Comparison of ENCODE assay signal across 1 cellular context in the genomic region with DNA sequence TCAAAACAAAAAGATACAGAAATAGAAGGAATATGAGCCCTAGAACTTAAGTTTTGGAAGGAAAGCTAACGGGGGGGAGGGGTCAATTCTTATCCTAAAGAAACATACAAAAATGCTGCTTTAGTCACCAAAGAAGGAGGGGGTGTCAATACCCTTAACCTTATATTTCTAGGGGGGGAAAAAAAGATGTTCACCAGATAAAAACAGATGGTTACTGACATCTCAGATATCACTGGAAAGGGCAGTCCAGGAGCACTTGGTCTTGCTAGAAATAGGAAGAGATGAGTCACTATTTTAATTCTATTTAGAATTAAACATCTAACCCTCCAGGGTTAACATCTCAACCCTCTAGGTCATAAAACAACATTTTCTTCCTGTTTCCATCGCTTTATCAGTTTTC.
TF ChIP-seq lines count a peak whose summit lies in the region.

No MANE protein-coding gene starts in this region.

TF ChIP-seq in GM23338, 12 proteins besides CTCF, POLR2A, EP300 and RAD21 (continued from another document):
- TF ChIP-seq, protein P1, sequence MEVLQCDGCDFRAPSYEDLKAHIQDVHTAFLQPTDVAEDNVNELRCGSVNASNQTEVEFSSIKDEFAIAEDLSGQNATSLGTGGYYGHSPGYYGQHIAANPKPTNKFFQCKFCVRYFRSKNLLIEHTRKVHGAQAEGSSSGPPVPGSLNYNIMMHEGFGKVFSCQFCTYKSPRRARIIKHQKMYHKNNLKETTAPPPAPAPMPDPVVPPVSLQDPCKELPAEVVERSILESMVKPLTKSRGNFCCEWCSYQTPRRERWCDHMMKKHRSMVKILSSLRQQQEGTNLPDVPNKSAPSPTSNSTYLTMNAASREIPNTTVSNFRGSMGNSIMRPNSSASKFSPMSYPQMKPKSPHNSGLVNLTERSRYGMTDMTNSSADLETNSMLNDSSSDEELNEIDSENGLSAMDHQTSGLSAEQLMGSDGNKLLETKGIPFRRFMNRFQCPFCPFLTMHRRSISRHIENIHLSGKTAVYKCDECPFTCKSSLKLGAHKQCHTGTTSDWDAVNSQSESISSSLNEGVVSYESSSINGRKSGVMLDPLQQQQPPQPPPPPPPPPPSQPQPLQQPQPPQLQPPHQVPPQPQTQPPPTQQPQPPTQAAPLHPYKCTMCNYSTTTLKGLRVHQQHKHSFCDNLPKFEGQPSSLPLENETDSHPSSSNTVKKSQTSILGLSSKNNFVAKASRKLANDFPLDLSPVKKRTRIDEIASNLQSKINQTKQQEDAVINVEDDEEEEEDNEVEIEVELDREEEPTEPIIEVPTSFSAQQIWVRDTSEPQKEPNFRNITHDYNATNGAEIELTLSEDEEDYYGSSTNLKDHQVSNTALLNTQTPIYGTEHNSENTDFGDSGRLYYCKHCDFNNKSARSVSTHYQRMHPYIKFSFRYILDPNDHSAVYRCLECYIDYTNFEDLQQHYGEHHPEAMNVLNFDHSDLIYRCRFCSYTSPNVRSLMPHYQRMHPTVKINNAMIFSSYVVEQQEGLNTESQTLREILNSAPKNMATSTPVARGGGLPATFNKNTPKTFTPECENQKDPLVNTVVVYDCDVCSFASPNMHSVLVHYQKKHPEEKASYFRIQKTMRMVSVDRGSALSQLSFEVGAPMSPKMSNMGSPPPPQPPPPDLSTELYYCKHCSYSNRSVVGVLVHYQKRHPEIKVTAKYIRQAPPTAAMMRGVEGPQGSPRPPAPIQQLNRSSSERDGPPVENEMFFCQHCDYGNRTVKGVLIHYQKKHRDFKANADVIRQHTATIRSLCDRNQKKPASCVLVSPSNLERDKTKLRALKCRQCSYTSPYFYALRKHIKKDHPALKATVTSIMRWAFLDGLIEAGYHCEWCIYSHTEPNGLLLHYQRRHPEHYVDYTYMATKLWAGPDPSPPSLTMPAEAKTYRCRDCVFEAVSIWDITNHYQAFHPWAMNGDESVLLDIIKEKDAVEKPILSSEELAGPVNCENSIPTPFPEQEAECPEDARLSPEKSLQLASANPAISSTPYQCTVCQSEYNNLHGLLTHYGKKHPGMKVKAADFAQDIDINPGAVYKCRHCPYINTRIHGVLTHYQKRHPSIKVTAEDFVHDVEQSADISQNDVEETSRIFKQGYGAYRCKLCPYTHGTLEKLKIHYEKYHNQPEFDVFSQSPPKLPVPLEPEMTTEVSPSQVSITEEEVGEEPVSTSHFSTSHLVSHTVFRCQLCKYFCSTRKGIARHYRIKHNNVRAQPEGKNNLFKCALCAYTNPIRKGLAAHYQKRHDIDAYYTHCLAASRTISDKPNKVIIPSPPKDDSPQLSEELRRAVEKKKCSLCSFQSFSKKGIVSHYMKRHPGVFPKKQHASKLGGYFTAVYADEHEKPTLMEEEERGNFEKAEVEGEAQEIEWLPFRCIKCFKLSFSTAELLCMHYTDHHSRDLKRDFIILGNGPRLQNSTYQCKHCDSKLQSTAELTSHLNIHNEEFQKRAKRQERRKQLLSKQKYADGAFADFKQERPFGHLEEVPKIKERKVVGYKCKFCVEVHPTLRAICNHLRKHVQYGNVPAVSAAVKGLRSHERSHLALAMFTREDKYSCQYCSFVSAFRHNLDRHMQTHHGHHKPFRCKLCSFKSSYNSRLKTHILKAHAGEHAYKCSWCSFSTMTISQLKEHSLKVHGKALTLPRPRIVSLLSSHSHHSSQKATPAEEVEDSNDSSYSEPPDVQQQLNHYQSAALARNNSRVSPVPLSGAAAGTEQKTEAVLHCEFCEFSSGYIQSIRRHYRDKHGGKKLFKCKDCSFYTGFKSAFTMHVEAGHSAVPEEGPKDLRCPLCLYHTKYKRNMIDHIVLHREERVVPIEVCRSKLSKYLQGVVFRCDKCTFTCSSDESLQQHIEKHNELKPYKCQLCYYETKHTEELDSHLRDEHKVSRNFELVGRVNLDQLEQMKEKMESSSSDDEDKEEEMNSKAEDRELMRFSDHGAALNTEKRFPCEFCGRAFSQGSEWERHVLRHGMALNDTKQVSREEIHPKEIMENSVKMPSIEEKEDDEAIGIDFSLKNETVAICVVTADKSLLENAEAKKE (CRISPR knock-in tag; IDR thresholded peaks at IDR 0.05) = no peak
- TF ChIP-seq, protein P2, sequence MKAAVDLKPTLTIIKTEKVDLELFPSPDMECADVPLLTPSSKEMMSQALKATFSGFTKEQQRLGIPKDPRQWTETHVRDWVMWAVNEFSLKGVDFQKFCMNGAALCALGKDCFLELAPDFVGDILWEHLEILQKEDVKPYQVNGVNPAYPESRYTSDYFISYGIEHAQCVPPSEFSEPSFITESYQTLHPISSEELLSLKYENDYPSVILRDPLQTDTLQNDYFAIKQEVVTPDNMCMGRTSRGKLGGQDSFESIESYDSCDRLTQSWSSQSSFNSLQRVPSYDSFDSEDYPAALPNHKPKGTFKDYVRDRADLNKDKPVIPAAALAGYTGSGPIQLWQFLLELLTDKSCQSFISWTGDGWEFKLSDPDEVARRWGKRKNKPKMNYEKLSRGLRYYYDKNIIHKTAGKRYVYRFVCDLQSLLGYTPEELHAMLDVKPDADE (IDR thresholded peaks at IDR 0.05) = no peak
- no peak for TF ChIP-seq STAT1 (IDR thresholded peaks at IDR 0.05; ENCODE audit: unreplicated experiment)
- no peak for TF ChIP-seq JUNB (IDR thresholded peaks at IDR 0.05; ENCODE audit: unreplicated experiment)
- TF ChIP-seq NANOG (IDR thresholded peaks at IDR 0.05; ENCODE audit: borderline replicate concordance) = no peak
- TF ChIP-seq, protein P3, sequence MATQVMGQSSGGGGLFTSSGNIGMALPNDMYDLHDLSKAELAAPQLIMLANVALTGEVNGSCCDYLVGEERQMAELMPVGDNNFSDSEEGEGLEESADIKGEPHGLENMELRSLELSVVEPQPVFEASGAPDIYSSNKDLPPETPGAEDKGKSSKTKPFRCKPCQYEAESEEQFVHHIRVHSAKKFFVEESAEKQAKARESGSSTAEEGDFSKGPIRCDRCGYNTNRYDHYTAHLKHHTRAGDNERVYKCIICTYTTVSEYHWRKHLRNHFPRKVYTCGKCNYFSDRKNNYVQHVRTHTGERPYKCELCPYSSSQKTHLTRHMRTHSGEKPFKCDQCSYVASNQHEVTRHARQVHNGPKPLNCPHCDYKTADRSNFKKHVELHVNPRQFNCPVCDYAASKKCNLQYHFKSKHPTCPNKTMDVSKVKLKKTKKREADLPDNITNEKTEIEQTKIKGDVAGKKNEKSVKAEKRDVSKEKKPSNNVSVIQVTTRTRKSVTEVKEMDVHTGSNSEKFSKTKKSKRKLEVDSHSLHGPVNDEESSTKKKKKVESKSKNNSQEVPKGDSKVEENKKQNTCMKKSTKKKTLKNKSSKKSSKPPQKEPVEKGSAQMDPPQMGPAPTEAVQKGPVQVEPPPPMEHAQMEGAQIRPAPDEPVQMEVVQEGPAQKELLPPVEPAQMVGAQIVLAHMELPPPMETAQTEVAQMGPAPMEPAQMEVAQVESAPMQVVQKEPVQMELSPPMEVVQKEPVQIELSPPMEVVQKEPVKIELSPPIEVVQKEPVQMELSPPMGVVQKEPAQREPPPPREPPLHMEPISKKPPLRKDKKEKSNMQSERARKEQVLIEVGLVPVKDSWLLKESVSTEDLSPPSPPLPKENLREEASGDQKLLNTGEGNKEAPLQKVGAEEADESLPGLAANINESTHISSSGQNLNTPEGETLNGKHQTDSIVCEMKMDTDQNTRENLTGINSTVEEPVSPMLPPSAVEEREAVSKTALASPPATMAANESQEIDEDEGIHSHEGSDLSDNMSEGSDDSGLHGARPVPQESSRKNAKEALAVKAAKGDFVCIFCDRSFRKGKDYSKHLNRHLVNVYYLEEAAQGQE (IDR thresholded peaks at IDR 0.05; ENCODE audit: unreplicated experiment) = no peak
- TF ChIP-seq ZNF114 (CRISPR knock-in tag; IDR thresholded peaks at IDR 0.05) = no peak
- TF ChIP-seq POLR2AphosphoS5 (IDR thresholded peaks at IDR 0.05; ENCODE audit: low read depth) = no peak
